ENCODE assay signal across 19 cellular contexts in genomic region chr1:194297999-194298598, GRCh38.
DNase-seq lines count a peak whose midpoint lies in the region; ATAC-seq, FAIRE-seq and TF ChIP-seq lines count a peak whose summit lies in the region.
"Had no signal": no experiment of that assay in that cellular context is flagged by ENCODE, and none has a peak within 500 bp of the region (broad histone marks: within the 10 kb centered on the region; RNA-seq: fewer than 3 reads in every experiment).

No MANE protein-coding gene starts in this region.

- no peak for ATAC-seq in IMR-90 (ENCODE audit: low read depth)
- no peak for ATAC-seq in WTC11
- no peak for ATAC-seq in GM21619 (IDR thresholded peaks at IDR 0.05; ENCODE audit: unreplicated experiment)
- no peak for ATAC-seq in body of pancreas
- ATAC-seq: stimulated activated memory B cell treated with anti-CD40 and anti-IgM and Interleukin-4, amounts not matched to agents 10 μg/mL and 1 μg/mL and 100 μg/mL, for 72 hours had no signal

- dilution Hi-C loops in IMR-90 (cut with HindIII; ENCODE audit: low sequenced_read_pairs, unreplicated experiment): no loop called here

- H3K9me3 Mint-ChIP-seq in activated CD4-positive, alpha-beta memory T cell treated with anti-CD3 and anti-CD28 coated beads for 36 hours: no peaks in the 10 kb centered on the region
- peaks cover 3% of the 10 kb centered on the region for H3K9me3 Mint-ChIP-seq in activated CD4-positive, alpha-beta memory T cell treated with anti-CD3 and anti-CD28 coated beads, Interleukin-2, amount 10 ng/mL, durations not matched to agents 7 days and 5 days
- H3K9me3 Mint-ChIP-seq in WTC11 (no peaks in the 10 kb centered on the region), glutamatergic neuron (ENCODE audit: unreplicated experiment) (peaks cover 6% of the 10 kb centered on the region)
- H3K9me3 Mint-ChIP-seq: activated B cell treated with CpG ODN at 0.5 μM for 24 hours; CD4-positive, alpha-beta memory T cell; IgD-negative memory B cell; stimulated activated memory B cell treated with anti-CD40 and anti-IgM and Interleukin-4, amounts not matched to agents 10 μg/mL and 1 μg/mL and 100 μg/mL, for 72 hours had no signal

- TF ChIP-seq CTCF in IMR-90 (conservative IDR thresholded peaks at IDR 0.05; ENCODE audit: low read depth, low read length) (no peak), WTC11 (IDR thresholded peaks at IDR 0.05) (no peak), glutamatergic neuron (IDR thresholded peaks at IDR 0.05; ENCODE audit: partially characterized antibody, unreplicated experiment) (no peak), body of pancreas (IDR thresholded peaks at IDR 0.05) (no peak)

- TF ChIP-seq POLR2A in IMR-90 (IDR thresholded peaks at IDR 0.05; ENCODE audit: low read depth, low read length) (no peak), body of pancreas (IDR thresholded peaks at IDR 0.05) (no peak)

- no peak overlapping the region for H3K4me3 Mint-ChIP-seq in activated CD4-positive, alpha-beta memory T cell treated with anti-CD3 and anti-CD28 coated beads for 36 hours
- no peak overlapping the region for H3K4me3 Mint-ChIP-seq in activated CD4-positive, alpha-beta memory T cell treated with anti-CD3 and anti-CD28 coated beads, Interleukin-2, amount 10 ng/mL, durations not matched to agents 7 days and 5 days
- H3K4me3 Mint-ChIP-seq in WTC11 (no peak overlapping the region), glutamatergic neuron (ENCODE audit: unreplicated experiment) (no peak overlapping the region)
- H3K4me3 Mint-ChIP-seq: activated B cell treated with CpG ODN at 0.5 μM for 24 hours; CD4-positive, alpha-beta memory T cell; IgD-negative memory B cell; neural crest cell; stimulated activated memory B cell treated with anti-CD40 and anti-IgM and Interleukin-4, amounts not matched to agents 10 μg/mL and 1 μg/mL and 100 μg/mL, for 72 hours had no signal

- H3K9me3 ChIP-seq in IMR-90 (ENCODE audit: control insufficient read depth, insufficient read depth, low read length): no peaks in the 10 kb centered on the region
- H3K9me3 ChIP-seq in body of pancreas: no peaks in the 10 kb centered on the region
- H3K9me3 ChIP-seq: upper lobe of left lung had no signal

- no peak overlapping the region for H2BK20ac ChIP-seq in IMR-90 (ENCODE audit: low read depth, low read length)

- POLR2A ChIA-PET in activated CD4-positive, alpha-beta memory T cell treated with anti-CD3 and anti-CD28 coated beads for 36 hours (lab: Charles Lee): no interaction called here
- POLR2A ChIA-PET in activated CD4-positive, alpha-beta memory T cell treated with anti-CD3 and anti-CD28 coated beads, Interleukin-2, amount 10 ng/mL, durations not matched to agents 7 days and 5 days (lab: Charles Lee): no interaction called here
- POLR2A ChIA-PET in IMR-90 (lab: Charles Lee; ENCODE audit: unreplicated experiment): no interaction called here
- POLR2A ChIA-PET in WTC11 (lab: Charles Lee): no interaction called here

- no peak overlapping the region for H3K56ac ChIP-seq in IMR-90 (ENCODE audit: extremely low read depth, insufficient read depth, low read length)

- H3K4me1 Mint-ChIP-seq in activated CD4-positive, alpha-beta memory T cell treated with anti-CD3 and anti-CD28 coated beads for 36 hours (ENCODE audit: low read depth): peaks cover 43% of the 10 kb centered on the region
- H3K4me1 Mint-ChIP-seq in activated CD4-positive, alpha-beta memory T cell treated with anti-CD3 and anti-CD28 coated beads, Interleukin-2, amount 10 ng/mL, durations not matched to agents 7 days and 5 days: peaks cover 6% of the 10 kb centered on the region
- H3K4me1 Mint-ChIP-seq in WTC11 (peaks cover 6% of the 10 kb centered on the region), glutamatergic neuron (ENCODE audit: low read depth, unreplicated experiment) (peaks cover 12% of the 10 kb centered on the region)
- H3K4me1 Mint-ChIP-seq: activated B cell treated with CpG ODN at 0.5 μM for 24 hours, neural crest cell had no signal

- no peaks in the 10 kb centered on the region for H3K79me1 ChIP-seq in IMR-90 (ENCODE audit: low read depth in 1 of 2, low read length in 2 of 2)

- H3K36me3 Mint-ChIP-seq in activated CD4-positive, alpha-beta memory T cell treated with anti-CD3 and anti-CD28 coated beads for 36 hours: no peaks in the 10 kb centered on the region
- no peaks in the 10 kb centered on the region for H3K36me3 Mint-ChIP-seq in activated CD4-positive, alpha-beta memory T cell treated with anti-CD3 and anti-CD28 coated beads, Interleukin-2, amount 10 ng/mL, durations not matched to agents 7 days and 5 days (ENCODE audit: low read depth)
- H3K36me3 Mint-ChIP-seq in WTC11 (no peaks in the 10 kb centered on the region), glutamatergic neuron (ENCODE audit: unreplicated experiment) (no peaks in the 10 kb centered on the region)
- H3K36me3 Mint-ChIP-seq: CD4-positive, alpha-beta memory T cell; IgD-negative memory B cell; stimulated activated memory B cell treated with anti-CD40 and anti-IgM and Interleukin-4, amounts not matched to agents 10 μg/mL and 1 μg/mL and 100 μg/mL, for 72 hours had no signal

- no peak overlapping the region for H2AFZ ChIP-seq in IMR-90 (replicated peaks; ENCODE audit: low read length, poor library complexity)

- H3K18ac ChIP-seq in IMR-90 (ENCODE audit: low read depth, low read length): no peak overlapping the region

- H3K4me2 ChIP-seq in IMR-90 (ENCODE audit: low read depth, low read length): no peak overlapping the region

- H4K91ac ChIP-seq in IMR-90 (ENCODE audit: insufficient read depth, low read depth, low read length): no peak overlapping the region

- no peaks in the 10 kb centered on the region for H3K27me3 Mint-ChIP-seq in activated CD4-positive, alpha-beta memory T cell treated with anti-CD3 and anti-CD28 coated beads for 36 hours
- H3K27me3 Mint-ChIP-seq in activated CD4-positive, alpha-beta memory T cell treated with anti-CD3 and anti-CD28 coated beads, Interleukin-2, amount 10 ng/mL, durations not matched to agents 7 days and 5 days: no peaks in the 10 kb centered on the region
- H3K27me3 Mint-ChIP-seq in WTC11 (ENCODE audit: low read depth) (peaks cover 28% of the 10 kb centered on the region), glutamatergic neuron (ENCODE audit: unreplicated experiment) (no peaks in the 10 kb centered on the region)
- H3K27me3 Mint-ChIP-seq: CD4-positive, alpha-beta memory T cell had no signal

- H3K9me1 ChIP-seq in IMR-90 (ENCODE audit: insufficient read depth, low read length): 0 out of 2 replicates have a peak, but pooled peaks cover 3% of the 10 kb centered on the region

- no peak overlapping the region for H2BK5ac ChIP-seq in IMR-90 (ENCODE audit: low read depth, low read length, poor library complexity, severe bottlenecking)

- no peak for FAIRE-seq in urothelium cell line (lab: Jason Lieb, UNC)

- H3K27ac Mint-ChIP-seq in activated CD4-positive, alpha-beta memory T cell treated with anti-CD3 and anti-CD28 coated beads for 36 hours: peak overlapping the region; percentile 81
- no peak overlapping the region for H3K27ac Mint-ChIP-seq in activated CD4-positive, alpha-beta memory T cell treated with anti-CD3 and anti-CD28 coated beads, Interleukin-2, amount 10 ng/mL, durations not matched to agents 7 days and 5 days
- H3K27ac Mint-ChIP-seq in WTC11: no peak overlapping the region
- H3K27ac Mint-ChIP-seq in glutamatergic neuron (ENCODE audit: unreplicated experiment): peak overlapping the region; percentile 68
- H3K27ac Mint-ChIP-seq: activated B cell treated with CpG ODN at 0.5 μM for 24 hours; stimulated activated memory B cell treated with anti-CD40 and anti-IgM and Interleukin-4, amounts not matched to agents 10 μg/mL and 1 μg/mL and 100 μg/mL, for 72 hours had no signal

- no peak overlapping the region for H3K4ac ChIP-seq in IMR-90 (ENCODE audit: low read depth, low read length)

- H2BK120ac ChIP-seq in IMR-90 (ENCODE audit: low read depth, low read length): peak overlapping the region; percentile 26; the same call in 1 of the 2 replicates

- no peak overlapping the region for H4K8ac ChIP-seq in IMR-90 (ENCODE audit: low read depth in 2 of 2, low read length in 2 of 2)

- H3K9ac ChIP-seq in IMR-90 (ENCODE audit: low read depth, low read length): no peak overlapping the region

- no peak overlapping the region for H2BK15ac ChIP-seq in IMR-90 (ENCODE audit: low read depth, low read length)

- intact Hi-C loops in activated CD4-positive, alpha-beta memory T cell treated with anti-CD3 and anti-CD28 coated beads for 36 hours (cut with micrococcal nuclease): loop anchor here (1.0 to 10.0 kb wide), 6 partner anchors 9 to 841 kb away; no protein-coding TSS in a partner anchor
- intact Hi-C loops in IMR-90 (cut with micrococcal nuclease) (loop anchor here (5.0 to 10.0 kb wide), 2 partner anchors 303 to 891 kb away; no protein-coding TSS in a partner anchor), body of pancreas (cut with DNase I) (no loop called here)

- H3K4me3 ChIP-seq in IMR-90 (ENCODE audit: insufficient read depth, low read depth, low read length) (no peak overlapping the region), body of pancreas (no peak overlapping the region)
- H3K4me3 ChIP-seq: upper lobe of left lung had no signal

- H2AK9ac ChIP-seq in IMR-90 (replicated peaks; ENCODE audit: low read depth, low read length, poor library complexity): no peak overlapping the region

- H3K4me1 ChIP-seq in IMR-90 (ENCODE audit: control insufficient read depth, insufficient read depth, low read length) (no peaks in the 10 kb centered on the region; the same call in 1 of the 2 replicates), body of pancreas (no peaks in the 10 kb centered on the region)
- H3K4me1 ChIP-seq: upper lobe of left lung had no signal

- CTCF ChIA-PET in activated CD4-positive, alpha-beta memory T cell treated with anti-CD3 and anti-CD28 coated beads for 36 hours (lab: Charles Lee): no interaction called here
- CTCF ChIA-PET in activated CD4-positive, alpha-beta memory T cell treated with anti-CD3 and anti-CD28 coated beads, Interleukin-2, amount 10 ng/mL, durations not matched to agents 7 days and 5 days (lab: Charles Lee): no interaction called here
- CTCF ChIA-PET in IMR-90 (lab: Yijun Ruan, JAX): no interaction called here
- CTCF ChIA-PET in WTC11 (lab: Charles Lee): no interaction called here

- H3K27ac ChIP-seq in IMR-90 (ENCODE audit: insufficient read depth, low read length) (no peak overlapping the region), body of pancreas (no peak overlapping the region)
- H3K27ac ChIP-seq: upper lobe of left lung had no signal

- no peak for TF ChIP-seq RAD21 in IMR-90 (IDR thresholded peaks at IDR 0.05; ENCODE audit: low read length)

- H4K5ac ChIP-seq in IMR-90 (ENCODE audit: low read depth, low read length): no peak overlapping the region

- H3K14ac ChIP-seq in IMR-90 (replicated peaks; ENCODE audit: low read depth, low read length): no peak overlapping the region

- H3K23ac ChIP-seq in IMR-90 (ENCODE audit: low read depth, low read length): no peak overlapping the region

- no peak overlapping the region for H2AK5ac ChIP-seq in IMR-90 (ENCODE audit: low read depth, low read length)

- BruUV-seq in IMR-90 (replicated peaks; lab: Mats Ljungman, UMichigan): no TSS peak

- H4K20me1 ChIP-seq in IMR-90 (ENCODE audit: insufficient read depth, low read length): no peaks in the 10 kb centered on the region

- H3K27me3 ChIP-seq in IMR-90 (ENCODE audit: control insufficient read depth, insufficient read depth, low read length): no peaks in the 10 kb centered on the region
- H3K27me3 ChIP-seq in body of pancreas: no peaks in the 10 kb centered on the region
- H3K27me3 ChIP-seq: upper lobe of left lung had no signal

- in situ Hi-C loops in IMR-90 (cut with MboI; ENCODE audit: low sequenced_read_pairs): loop anchor here (25.0 kb wide), 1 partner anchor 1111 kb away; the partner anchor contains the start of gene B3GALT2

- no peaks in the 10 kb centered on the region for H3K36me3 ChIP-seq in IMR-90 (ENCODE audit: control insufficient read depth, insufficient read depth, low read length)
- no peaks in the 10 kb centered on the region for H3K36me3 ChIP-seq in body of pancreas (replicated peaks in 1 of 2; ENCODE audit: insufficient read depth in 1 of 2, low read depth in 2 of 2)
- H3K36me3 ChIP-seq: upper lobe of left lung had no signal

- WGBS in IMR-90 (ENCODE audit: extremely low coverage in 2 of 2, insufficient read length in 1 of 2), 2 experiments: no CpG with 5 or more reads among the region's 1 CpG
- 64 to 84% methylated on average over 1 of the region's 1 CpG for WGBS in body of pancreas, 2 donors

- no peak for DNase-seq in activated CD4-positive, alpha-beta memory T cell treated with anti-CD3 and anti-CD28 coated beads for 36 hours
- no peak for DNase-seq in activated CD4-positive, alpha-beta memory T cell treated with anti-CD3 and anti-CD28 coated beads, Interleukin-2, amount 10 ng/mL, durations not matched to agents 7 days and 5 days
- DNase-seq in IMR-90: peak; percentile 1
- DNase-seq in WTC11 (ENCODE audit: low spot score): no peak
- no peak for DNase-seq in glutamatergic neuron
- DNase-seq in urothelium cell line (ENCODE audit: low spot score): no peak
- DNase-seq in body of pancreas: no peak
- DNase-seq: activated B cell treated with CpG ODN at 0.5 μM for 24 hours; CD4-positive, alpha-beta memory T cell; cerebellar nuclear complex; DMS79 treated with DMSO at 0.1 percent for 48 hours; kidney glomerular epithelial cell; mesenchymal stem cell; NCI-H1105 treated with DMSO at 0.1 percent for 48 hours; upper lobe of left lung had no signal

Comparison
In these comparisons a context has a peak if more than half of its experiments do, and no peak if none do; other contexts are left out.
1. H3K27ac Mint-ChIP-seq: peak in activated CD4-positive, alpha-beta memory T cell treated with anti-CD3 and anti-CD28 coated beads for 36 hours (single experiment) and glutamatergic neuron (single experiment); none in activated CD4-positive, alpha-beta memory T cell treated with anti-CD3 and anti-CD28 coated beads, Interleukin-2, amount 10 ng/mL, durations not matched to agents 7 days and 5 days (single experiment) and WTC11 (single experiment).